Comparison of ENCODE assay signal across 2 cellular contexts in genomic region chr17:5225668-5226457, GRCh38.
TF ChIP-seq lines count a peak whose summit lies in the region.

No MANE protein-coding gene starts in this region.

TF ChIP-seq in K562, 482 proteins besides CTCF, POLR2A, EP300 and RAD21:
- TF ChIP-seq ESRRA (IDR thresholded peaks at IDR 0.05; ENCODE audit: borderline replicate concordance, low read depth) (peak; percentile 71), IRF2 (CRISPR knock-in tag; IDR thresholded peaks at IDR 0.05) (no peak), MED1 (CRISPR knock-in tag; IDR thresholded peaks at IDR 0.05; ENCODE audit: borderline replicate concordance) (no peak), ZBTB5 (IDR thresholded peaks at IDR 0.05) (no peak), MEIS2 (IDR thresholded peaks at IDR 0.05; ENCODE audit: partially characterized antibody) (peak; percentile 73), SRSF7 (optimal IDR thresholded peaks at IDR 0.05; ENCODE audit: low read depth, low read length) (no peak), TCF7 (IDR thresholded peaks at IDR 0.05; ENCODE audit: borderline replicate concordance) (no peak), ARHGAP35 (IDR thresholded peaks at IDR 0.05; ENCODE audit: partially characterized antibody) (no peak), NCOA2 (IDR thresholded peaks at IDR 0.05; ENCODE audit: partially characterized antibody in 2 of 2) (no peak), GTF2E2 (tag; IDR thresholded peaks at IDR 0.05) (no peak), SOX6 (IDR thresholded peaks at IDR 0.05) (no peak), EP400 (IDR thresholded peaks at IDR 0.05) (no peak), SPI1 (IDR thresholded peaks at IDR 0.05; ENCODE audit: borderline replicate concordance, low read depth, low read length) (peak; percentile 96), ZNF644 (tag; IDR thresholded peaks at IDR 0.05; ENCODE audit: low read depth) (no peak), PHF20 (IDR thresholded peaks at IDR 0.05; ENCODE audit: partially characterized antibody) (no peak), NFIC (IDR thresholded peaks at IDR 0.05) (no peak), ZNF79 (CRISPR knock-in tag; IDR thresholded peaks at IDR 0.05; ENCODE audit: low read depth) (no peak), GTF3C2 (IDR thresholded peaks at IDR 0.05; ENCODE audit: borderline replicate concordance, extremely low read depth, insufficient read length) (no peak), CTBP1 (IDR thresholded peaks at IDR 0.05; ENCODE audit: borderline replicate concordance) (no peak), ZBTB7A (IDR thresholded peaks at IDR 0.05; ENCODE audit: borderline replicate concordance, control insufficient read depth, low read depth, low read length) (no peak), PBX2 (CRISPR knock-in tag; IDR thresholded peaks at IDR 0.05; ENCODE audit: low read depth) (no peak), PBX2 (tag; conservative IDR thresholded peaks at IDR 0.05; ENCODE audit: low read depth) (peak; percentile 59), ZC3H8 (IDR thresholded peaks at IDR 0.05) (no peak), ZNF717 (CRISPR knock-in tag; IDR thresholded peaks at IDR 0.05) (no peak), POLR2H (tag; IDR thresholded peaks at IDR 0.05; ENCODE audit: low read depth) (no peak), DPF2 (IDR thresholded peaks at IDR 0.05) (no peak), GTF2A2 (tag; IDR thresholded peaks at IDR 0.05) (no peak), TRIM28 (IDR thresholded peaks at IDR 0.05) (no peak)

TF ChIP-seq in GM23338, 12 proteins besides CTCF, POLR2A, EP300 and RAD21:
- TF ChIP-seq ZNF462 (CRISPR knock-in tag; IDR thresholded peaks at IDR 0.05) (no peak), EZH2phosphoT487 (IDR thresholded peaks at IDR 0.05; ENCODE audit: unreplicated experiment) (no peak), ZNF331 (CRISPR knock-in tag; IDR thresholded peaks at IDR 0.05; ENCODE audit: low read depth) (no peak), CREB1 (CRISPR knock-in tag; IDR thresholded peaks at IDR 0.05; ENCODE audit: low read depth) (no peak), JUNB (IDR thresholded peaks at IDR 0.05; ENCODE audit: unreplicated experiment) (no peak), EZH2 (IDR thresholded peaks at IDR 0.05; ENCODE audit: low read depth, unreplicated experiment) (no peak), ZNF114 (CRISPR knock-in tag; IDR thresholded peaks at IDR 0.05) (no peak), STAT1 (IDR thresholded peaks at IDR 0.05; ENCODE audit: unreplicated experiment) (no peak), REST (IDR thresholded peaks at IDR 0.05; ENCODE audit: unreplicated experiment) (no peak), NANOG (IDR thresholded peaks at IDR 0.05; ENCODE audit: borderline replicate concordance) (no peak), POLR2AphosphoS5 (IDR thresholded peaks at IDR 0.05; ENCODE audit: low read depth) (no peak), ETS1 (IDR thresholded peaks at IDR 0.05) (no peak)
